34 cellular contexts compared by ENCODE assay signal in the genomic region with DNA sequence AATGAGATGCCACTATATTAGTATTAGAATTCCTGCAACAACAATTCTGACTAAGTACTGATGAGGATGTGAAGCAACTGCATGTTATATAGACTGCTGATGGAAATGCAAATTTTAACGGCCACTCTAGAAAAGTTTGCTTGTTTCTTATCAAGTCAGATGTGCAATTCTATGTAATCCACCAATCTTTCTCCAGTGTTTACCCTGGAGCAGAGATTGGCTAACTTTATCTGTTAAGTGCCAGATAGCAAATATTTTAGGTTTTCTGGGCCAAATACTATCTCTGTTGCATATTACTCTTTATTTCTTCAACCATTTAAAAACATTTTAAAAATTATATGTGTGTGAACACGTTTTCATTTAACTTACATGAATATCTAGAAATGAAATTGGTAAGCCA.
"Had no signal": no experiment of that assay in that cellular context is flagged by ENCODE, and none has a peak within 500 bp of the region (broad histone marks: within the 10 kb centered on the region; RNA-seq: fewer than 3 reads in every experiment).

No MANE protein-coding gene starts in this region.

- H3K4me2 ChIP-seq: KMS-11 had no signal

- H3K9me3 ChIP-seq: MG63 had no signal

- DNase-seq: Kasumi-1, MG63, MM.1S, MV-4-11, NCI-H1048, NCI-H1092, NCI-H1092 treated with DMSO at 0.1 percent for 48 hours, NCI-H1105, NCI-H1105 treated with DMSO at 0.1 percent for 48 hours, NCI-H1417, NCI-H1417 treated with DMSO at 0.1 percent for 48 hours, NCI-H1436, NCI-H1436 treated with DMSO at 0.1 percent for 48 hours, NCI-H146, NCI-H1694, NCI-H1694 treated with DMSO at 0.1 percent for 48 hours, NCI-H187, NCI-H187 treated with DMSO at 0.1 percent for 48 hours, NCI-H1930, NCI-H2029, NCI-H2029 treated with DMSO at 0.1 percent for 48 hours, NCI-H2081, NCI-H2081 treated with DMSO at 0.1 percent for 48 hours, NCI-H2107, NCI-H2171, NCI-H2171 treated with DMSO at 0.1 percent for 48 hours, NCI-H2227 treated with DMSO at 0.1 percent for 48 hours, NCI-H226, NCI-H345, NCI-H446 treated with DMSO at 0.1 percent for 48 hours, NCI-H510A, NCI-H510A treated with DMSO at 0.1 percent for 48 hours, NCI-H524 had no signal

- H3K4me3 ChIP-seq: MG63 had no signal

- H3K36me3 ChIP-seq: MG63 had no signal

- H3K27ac ChIP-seq: KMS-11 had no signal

- H3K27me3 ChIP-seq: MG63 had no signal

- H3K9ac ChIP-seq: KMS-11 had no signal
